Comparison of ENCODE assay signal across 2 cellular contexts in the genomic region with DNA sequence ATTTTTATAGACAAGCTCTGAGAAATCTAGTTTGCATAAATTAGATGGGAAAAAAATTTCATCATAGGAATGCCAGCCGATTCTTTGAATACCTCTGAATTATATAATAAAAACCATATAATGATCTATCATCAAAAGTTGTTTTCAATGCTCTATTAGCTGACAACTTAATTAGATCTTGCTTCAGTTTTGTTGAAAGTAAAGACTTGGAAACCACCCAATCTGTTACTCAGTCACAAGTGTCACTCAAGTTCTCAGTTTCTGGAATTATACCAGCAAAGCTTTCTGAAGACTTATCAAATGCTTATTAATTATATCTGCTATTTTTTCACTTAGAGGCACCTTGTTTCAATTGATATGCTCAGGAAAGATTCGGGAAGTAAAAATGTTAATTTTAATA.
A peak's percentile ranks its signal among the peaks of the same experiment; 100 is the strongest.
TF ChIP-seq lines count a peak whose summit lies in the region.

No MANE protein-coding gene starts in this region.

TF ChIP-seq in SK-N-SH treated with all-trans-retinoic acid at 6 μM for 48 hours, 23 proteins besides CTCF, POLR2A, EP300 and RAD21:
- TF ChIP-seq PPARA (CRISPR knock-in tag; IDR thresholded peaks at IDR 0.05; ENCODE audit: borderline replicate concordance) (no peak), CSDC2 (CRISPR knock-in tag; IDR thresholded peaks at IDR 0.05) (no peak), TCF4 (CRISPR knock-in tag; IDR thresholded peaks at IDR 0.05; ENCODE audit: borderline replicate concordance) (no peak), ISL1 (CRISPR knock-in tag; IDR thresholded peaks at IDR 0.05) (peak; percentile 91), ZNF70 (CRISPR knock-in tag; IDR thresholded peaks at IDR 0.05) (no peak)
- TF ChIP-seq, protein P1, sequence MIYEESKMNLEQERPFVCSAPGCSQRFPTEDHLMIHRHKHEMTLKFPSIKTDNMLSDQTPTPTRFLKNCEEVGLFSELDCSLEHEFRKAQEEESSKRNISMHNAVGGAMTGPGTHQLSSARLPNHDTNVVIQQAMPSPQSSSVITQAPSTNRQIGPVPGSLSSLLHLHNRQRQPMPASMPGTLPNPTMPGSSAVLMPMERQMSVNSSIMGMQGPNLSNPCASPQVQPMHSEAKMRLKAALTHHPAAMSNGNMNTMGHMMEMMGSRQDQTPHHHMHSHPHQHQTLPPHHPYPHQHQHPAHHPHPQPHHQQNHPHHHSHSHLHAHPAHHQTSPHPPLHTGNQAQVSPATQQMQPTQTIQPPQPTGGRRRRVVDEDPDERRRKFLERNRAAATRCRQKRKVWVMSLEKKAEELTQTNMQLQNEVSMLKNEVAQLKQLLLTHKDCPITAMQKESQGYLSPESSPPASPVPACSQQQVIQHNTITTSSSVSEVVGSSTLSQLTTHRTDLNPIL (CRISPR knock-in tag; IDR thresholded peaks at IDR 0.05; ENCODE audit: low read depth): no peak

TF ChIP-seq in K562, 482 proteins besides CTCF, POLR2A, EP300 and RAD21:
- TF ChIP-seq GTF2E2 (tag; IDR thresholded peaks at IDR 0.05) (no peak), LCOR (CRISPR knock-in tag; IDR thresholded peaks at IDR 0.05) (no peak)
- TF ChIP-seq, protein P2, sequence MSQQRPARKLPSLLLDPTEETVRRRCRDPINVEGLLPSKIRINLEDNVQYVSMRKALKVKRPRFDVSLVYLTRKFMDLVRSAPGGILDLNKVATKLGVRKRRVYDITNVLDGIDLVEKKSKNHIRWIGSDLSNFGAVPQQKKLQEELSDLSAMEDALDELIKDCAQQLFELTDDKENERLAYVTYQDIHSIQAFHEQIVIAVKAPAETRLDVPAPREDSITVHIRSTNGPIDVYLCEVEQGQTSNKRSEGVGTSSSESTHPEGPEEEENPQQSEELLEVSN (IDR thresholded peaks at IDR 0.05; ENCODE audit: borderline replicate concordance in 1 of 2, extremely low read depth in 1 of 2, insufficient read depth in 1 of 2, insufficient read length in 1 of 2, low read depth in 1 of 2, low read length in 1 of 2, poor library complexity in 1 of 2, severe bottlenecking in 1 of 2): no peak
- TF ChIP-seq, protein P3, sequence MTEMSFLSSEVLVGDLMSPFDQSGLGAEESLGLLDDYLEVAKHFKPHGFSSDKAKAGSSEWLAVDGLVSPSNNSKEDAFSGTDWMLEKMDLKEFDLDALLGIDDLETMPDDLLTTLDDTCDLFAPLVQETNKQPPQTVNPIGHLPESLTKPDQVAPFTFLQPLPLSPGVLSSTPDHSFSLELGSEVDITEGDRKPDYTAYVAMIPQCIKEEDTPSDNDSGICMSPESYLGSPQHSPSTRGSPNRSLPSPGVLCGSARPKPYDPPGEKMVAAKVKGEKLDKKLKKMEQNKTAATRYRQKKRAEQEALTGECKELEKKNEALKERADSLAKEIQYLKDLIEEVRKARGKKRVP (CRISPR knock-in tag; IDR thresholded peaks at IDR 0.05): no peak
- TF ChIP-seq, protein P4, sequence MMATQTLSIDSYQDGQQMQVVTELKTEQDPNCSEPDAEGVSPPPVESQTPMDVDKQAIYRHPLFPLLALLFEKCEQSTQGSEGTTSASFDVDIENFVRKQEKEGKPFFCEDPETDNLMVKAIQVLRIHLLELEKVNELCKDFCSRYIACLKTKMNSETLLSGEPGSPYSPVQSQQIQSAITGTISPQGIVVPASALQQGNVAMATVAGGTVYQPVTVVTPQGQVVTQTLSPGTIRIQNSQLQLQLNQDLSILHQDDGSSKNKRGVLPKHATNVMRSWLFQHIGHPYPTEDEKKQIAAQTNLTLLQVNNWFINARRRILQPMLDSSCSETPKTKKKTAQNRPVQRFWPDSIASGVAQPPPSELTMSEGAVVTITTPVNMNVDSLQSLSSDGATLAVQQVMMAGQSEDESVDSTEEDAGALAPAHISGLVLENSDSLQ (IDR thresholded peaks at IDR 0.05): peak; percentile 19; the same call in 1 of the 2 replicates
- TF ChIP-seq, protein P5, sequence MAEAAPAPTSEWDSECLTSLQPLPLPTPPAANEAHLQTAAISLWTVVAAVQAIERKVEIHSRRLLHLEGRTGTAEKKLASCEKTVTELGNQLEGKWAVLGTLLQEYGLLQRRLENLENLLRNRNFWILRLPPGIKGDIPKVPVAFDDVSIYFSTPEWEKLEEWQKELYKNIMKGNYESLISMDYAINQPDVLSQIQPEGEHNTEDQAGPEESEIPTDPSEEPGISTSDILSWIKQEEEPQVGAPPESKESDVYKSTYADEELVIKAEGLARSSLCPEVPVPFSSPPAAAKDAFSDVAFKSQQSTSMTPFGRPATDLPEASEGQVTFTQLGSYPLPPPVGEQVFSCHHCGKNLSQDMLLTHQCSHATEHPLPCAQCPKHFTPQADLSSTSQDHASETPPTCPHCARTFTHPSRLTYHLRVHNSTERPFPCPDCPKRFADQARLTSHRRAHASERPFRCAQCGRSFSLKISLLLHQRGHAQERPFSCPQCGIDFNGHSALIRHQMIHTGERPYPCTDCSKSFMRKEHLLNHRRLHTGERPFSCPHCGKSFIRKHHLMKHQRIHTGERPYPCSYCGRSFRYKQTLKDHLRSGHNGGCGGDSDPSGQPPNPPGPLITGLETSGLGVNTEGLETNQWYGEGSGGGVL (CRISPR knock-in tag; IDR thresholded peaks at IDR 0.05): no peak
- TF ChIP-seq, protein P6, sequence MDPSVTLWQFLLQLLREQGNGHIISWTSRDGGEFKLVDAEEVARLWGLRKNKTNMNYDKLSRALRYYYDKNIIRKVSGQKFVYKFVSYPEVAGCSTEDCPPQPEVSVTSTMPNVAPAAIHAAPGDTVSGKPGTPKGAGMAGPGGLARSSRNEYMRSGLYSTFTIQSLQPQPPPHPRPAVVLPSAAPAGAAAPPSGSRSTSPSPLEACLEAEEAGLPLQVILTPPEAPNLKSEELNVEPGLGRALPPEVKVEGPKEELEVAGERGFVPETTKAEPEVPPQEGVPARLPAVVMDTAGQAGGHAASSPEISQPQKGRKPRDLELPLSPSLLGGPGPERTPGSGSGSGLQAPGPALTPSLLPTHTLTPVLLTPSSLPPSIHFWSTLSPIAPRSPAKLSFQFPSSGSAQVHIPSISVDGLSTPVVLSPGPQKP (CRISPR knock-in tag; IDR thresholded peaks at IDR 0.05): no peak
